13 cellular contexts compared by ENCODE assay signal in the genomic region with DNA sequence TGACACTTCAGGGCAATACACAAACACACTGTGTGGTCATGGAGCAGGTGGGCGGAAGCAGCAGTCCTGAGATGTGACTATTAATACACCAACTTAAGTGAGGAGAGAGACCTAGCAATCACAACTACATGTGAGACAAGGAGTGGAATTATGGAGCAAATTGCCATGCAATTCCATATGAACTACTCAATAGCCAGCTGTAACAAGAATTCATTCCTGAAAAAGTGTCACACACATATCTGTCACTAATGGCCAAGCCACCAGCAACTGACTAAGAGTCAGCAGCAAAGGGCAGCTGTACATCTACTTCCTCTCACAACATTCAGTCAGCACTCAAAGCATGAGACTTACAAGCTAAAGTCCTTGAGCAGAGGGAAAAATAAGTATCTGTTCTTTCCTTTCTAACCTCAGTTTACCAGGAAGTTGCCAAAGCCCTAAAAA. TPM values are rescaled to one million over a fixed set of nuclear protein-coding genes. Genes with fewer than 3 reads are reported as not detected.
DNase-seq lines count a peak whose midpoint lies in the region; ATAC-seq and TF ChIP-seq lines count a peak whose summit lies in the region.
"Had no signal": no experiment of that assay in that cellular context is flagged by ENCODE, and none has a peak within 500 bp of the region (broad histone marks: within the 10 kb centered on the region; RNA-seq: fewer than 3 reads in every experiment).

No MANE protein-coding gene starts in this region.

- H3K4me3 ChIP-seq in NB4 (ENCODE audit: low read depth, low read length) (no peak overlapping the region), ovary (no peak overlapping the region)
- H3K4me3 ChIP-seq: testis had no signal

- 89 to 94% (median 93%) methylated on average over 1 of the region's 1 CpG for WGBS in ovary, 3 donors

- no peak for ATAC-seq in activated CD4-positive, alpha-beta T cell treated with anti-CD3 and anti-CD28 coated beads for 36 hours
- peak; percentile 57 for ATAC-seq in stimulated activated memory B cell treated with anti-CD40 and anti-IgM and Interleukin-4, amounts not matched to agents 10 μg/mL and 1 μg/mL and 100 μg/mL, for 72 hours

- no peaks in the 10 kb centered on the region for H3K36me3 ChIP-seq in ovary

- POLR2A ChIA-PET in activated CD4-positive, alpha-beta T cell treated with anti-CD3 and anti-CD28 coated beads for 36 hours (lab: Charles Lee): no interaction called here

- CTCF ChIA-PET in activated CD4-positive, alpha-beta T cell treated with anti-CD3 and anti-CD28 coated beads for 36 hours (lab: Charles Lee): interaction anchor here (0.7 to 2.7 kb wide), 7 partner anchors 9 to 231 kb away, joined by 3 to 9 read pairs (median 4); no protein-coding TSS in a partner anchor

- H3K27ac Mint-ChIP-seq in activated CD4-positive, alpha-beta T cell treated with anti-CD3 and anti-CD28 coated beads for 36 hours: peak overlapping the region; percentile 61
- H3K27ac Mint-ChIP-seq in endothelial cell (ENCODE audit: unreplicated experiment): peak overlapping the region; percentile 53
- peak overlapping the region; percentile 82 for H3K27ac Mint-ChIP-seq in stimulated activated memory B cell treated with anti-CD40 and anti-IgM and Interleukin-4, amounts not matched to agents 10 μg/mL and 1 μg/mL and 100 μg/mL, for 72 hours

- no peaks in the 10 kb centered on the region for H3K9me3 ChIP-seq in ovary
- H3K9me3 ChIP-seq: testis had no signal

- DNase-seq in activated CD4-positive, alpha-beta T cell treated with anti-CD3 and anti-CD28 coated beads for 36 hours: no peak
- DNase-seq in activated CD4-positive, alpha-beta T cell treated with anti-CD3 and anti-CD28 coated beads for 1 hour: no peak
- DNase-seq in NB4 (ENCODE audit: low read depth): peak; percentile 34
- DNase-seq in endothelial cell (ENCODE audit: low spot score): no peak
- DNase-seq in ovary: no peak
- no peak for DNase-seq in RKO (ENCODE audit: low spot score)
- DNase-seq in HuH-7 (ENCODE audit: low spot score): no peak
- DNase-seq: ACHN, cerebellar nuclear complex, NCI-H2227 treated with DMSO at 0.1 percent for 48 hours, testis had no signal

- peaks cover 17% of the 10 kb centered on the region for H3K4me1 ChIP-seq in ovary (ENCODE audit: insufficient read depth)

- H3K4me1 Mint-ChIP-seq in activated CD4-positive, alpha-beta T cell treated with anti-CD3 and anti-CD28 coated beads for 36 hours: peaks cover 60% of the 10 kb centered on the region
- peaks cover 54% of the 10 kb centered on the region for H3K4me1 Mint-ChIP-seq in endothelial cell (ENCODE audit: unreplicated experiment)
- H3K4me1 Mint-ChIP-seq in stimulated activated memory B cell treated with anti-CD40 and anti-IgM and Interleukin-4, amounts not matched to agents 10 μg/mL and 1 μg/mL and 100 μg/mL, for 72 hours: peaks cover 56% of the 10 kb centered on the region

- no peak overlapping the region for H3K27ac ChIP-seq in ovary
- H3K27ac ChIP-seq: testis had no signal

- peaks cover 16% of the 10 kb centered on the region for H3K36me3 Mint-ChIP-seq in activated CD4-positive, alpha-beta T cell treated with anti-CD3 and anti-CD28 coated beads for 36 hours (ENCODE audit: low read depth)
- H3K36me3 Mint-ChIP-seq in endothelial cell (ENCODE audit: low read depth, unreplicated experiment): peaks cover 3% of the 10 kb centered on the region
- peaks cover 11% of the 10 kb centered on the region for H3K36me3 Mint-ChIP-seq in stimulated activated memory B cell treated with anti-CD40 and anti-IgM and Interleukin-4, amounts not matched to agents 10 μg/mL and 1 μg/mL and 100 μg/mL, for 72 hours

- no peaks in the 10 kb centered on the region for H3K27me3 ChIP-seq in ovary
- H3K27me3 ChIP-seq: testis had no signal

- TF ChIP-seq EP300 in ovary (IDR thresholded peaks at IDR 0.05): no peak

- TF ChIP-seq POLR2A in NB4 (IDR thresholded peaks at IDR 0.05; ENCODE audit: extremely low read depth, insufficient read length): no peak
- TF ChIP-seq POLR2A in ovary (IDR thresholded peaks at IDR 0.05): no peak

- no peaks in the 10 kb centered on the region for H3K9me3 Mint-ChIP-seq in activated CD4-positive, alpha-beta T cell treated with anti-CD3 and anti-CD28 coated beads for 36 hours (ENCODE audit: low read depth)
- H3K9me3 Mint-ChIP-seq in endothelial cell (ENCODE audit: unreplicated experiment): peaks cover 3% of the 10 kb centered on the region
- H3K9me3 Mint-ChIP-seq in stimulated activated memory B cell treated with anti-CD40 and anti-IgM and Interleukin-4, amounts not matched to agents 10 μg/mL and 1 μg/mL and 100 μg/mL, for 72 hours: no peaks in the 10 kb centered on the region

- TF ChIP-seq CTCF in NB4 (IDR thresholded peaks at IDR 0.05; ENCODE audit: low read depth, low read length) (no peak), endothelial cell (IDR thresholded peaks at IDR 0.05; ENCODE audit: unreplicated experiment) (no peak), ovary (IDR thresholded peaks at IDR 0.05) (no peak)

- H3K4me3 Mint-ChIP-seq in activated CD4-positive, alpha-beta T cell treated with anti-CD3 and anti-CD28 coated beads for 36 hours: no peak overlapping the region
- H3K4me3 Mint-ChIP-seq in endothelial cell (ENCODE audit: unreplicated experiment): peak overlapping the region; percentile 14
- no peak overlapping the region for H3K4me3 Mint-ChIP-seq in stimulated activated memory B cell treated with anti-CD40 and anti-IgM and Interleukin-4, amounts not matched to agents 10 μg/mL and 1 μg/mL and 100 μg/mL, for 72 hours

- intact Hi-C loops in activated CD4-positive, alpha-beta T cell treated with anti-CD3 and anti-CD28 coated beads for 36 hours (cut with DNase I, micrococcal nuclease): no loop called here
- intact Hi-C loops in ovary (cut with DNase I): loop anchor here in 3 of 4 donors (10.0 kb wide), 1 partner anchor 46 kb away; no protein-coding TSS in a partner anchor

- no peaks in the 10 kb centered on the region for H3K27me3 Mint-ChIP-seq in activated CD4-positive, alpha-beta T cell treated with anti-CD3 and anti-CD28 coated beads for 36 hours
- peaks cover 2% of the 10 kb centered on the region for H3K27me3 Mint-ChIP-seq in endothelial cell (ENCODE audit: unreplicated experiment)
- no peaks in the 10 kb centered on the region for H3K27me3 Mint-ChIP-seq in stimulated activated memory B cell treated with anti-CD40 and anti-IgM and Interleukin-4, amounts not matched to agents 10 μg/mL and 1 μg/mL and 100 μg/mL, for 72 hours

RNA-seq across cellular contexts. Expression of gene GPR3, which starts 46.2 kb away (rescaled TPM):
- 1 to 10 TPM; 1.1 to 1.3 TPM for total RNA-seq in activated CD4-positive, alpha-beta T cell treated with anti-CD3 and anti-CD28 coated beads for 36 hours
- total RNA-seq in endothelial cell (ENCODE audit: unreplicated experiment): 2.4 TPM
- under 1 TPM in 6 of 7 donors, not detected in 1; 0.15 to 0.87 (median 0.41) TPM for total RNA-seq in ovary
- under 1 TPM; 0.12 to 0.18 TPM for polyA plus RNA-seq in ovary

RNA-seq across cellular contexts. Expression of gene WASF2, which starts 51.3 kb away (rescaled TPM):
- 100 to 1,000 TPM; 104 to 132 TPM for total RNA-seq in activated CD4-positive, alpha-beta T cell treated with anti-CD3 and anti-CD28 coated beads for 36 hours
- total RNA-seq in endothelial cell (ENCODE audit: unreplicated experiment): 272 TPM
- total RNA-seq in ovary: 100 to 1,000 TPM in 5 of 7 donors, 10 to 100 TPM in 2; 28.0 to 163 (median 153) TPM
- polyA plus RNA-seq in ovary: 100 to 1,000 TPM in 1 of 2 donors, 10 to 100 TPM in 1; 58.0 to 233 TPM

RNA-seq across cellular contexts. Expression of gene CD164L2, which starts 55.5 kb away (rescaled TPM):
- total RNA-seq in activated CD4-positive, alpha-beta T cell treated with anti-CD3 and anti-CD28 coated beads for 36 hours: not detected
- 0.72 TPM for total RNA-seq in endothelial cell (ENCODE audit: unreplicated experiment)
- total RNA-seq in ovary: 10 to 100 TPM in 1 of 7 donors, 1 to 10 TPM in 1, under 1 TPM in 3, not detected in 2; 0.52 to 15.5 (median 0.89) TPM
- polyA plus RNA-seq in ovary: under 1 TPM in 1 of 2 donors, not detected in 1; 0.06 TPM
- total RNA-seq: mononuclear cell had no signal

Comparison
In these comparisons a context has a peak if more than half of its experiments do, and no peak if none do; other contexts are left out.
1. intact Hi-C loops: an anchor here in ovary (10.0 kb wide); none called in activated CD4-positive, alpha-beta T cell treated with anti-CD3 and anti-CD28 coated beads for 36 hours.